Comparison of ENCODE assay signal across 1 cellular context in the genomic region with DNA sequence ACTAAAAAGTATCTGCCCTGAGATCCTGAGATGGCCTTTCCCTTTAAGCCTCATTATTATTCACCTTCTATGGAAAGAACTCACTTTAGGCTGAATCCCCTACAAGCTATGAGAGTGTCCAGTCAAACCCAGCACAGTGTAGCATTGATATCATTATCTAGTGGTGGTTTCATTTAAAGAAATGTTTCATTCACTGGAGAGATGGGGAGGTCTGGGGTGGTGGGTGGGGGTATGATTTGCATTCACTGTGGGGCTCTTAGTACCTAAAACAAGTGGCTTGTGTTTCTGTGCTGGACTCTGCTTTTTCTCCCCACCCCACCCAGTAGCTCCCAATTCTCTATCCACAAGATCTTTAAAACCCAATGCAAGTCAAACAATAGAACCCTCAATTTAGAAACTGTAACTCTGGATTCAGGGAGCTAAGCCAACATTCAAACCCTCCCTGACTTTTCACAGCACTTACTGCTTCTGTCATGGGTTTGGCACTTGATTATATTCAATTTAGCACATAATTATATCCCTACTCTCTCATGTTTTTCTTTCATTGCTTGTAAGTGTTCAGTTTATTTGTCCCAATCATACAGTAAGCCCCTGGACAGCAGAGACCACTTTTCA.
TF ChIP-seq lines count a peak whose summit lies in the region.

No MANE protein-coding gene starts in this region.

TF ChIP-seq in IMR-90, 13 proteins besides CTCF, POLR2A, EP300 and RAD21:
- no peak for TF ChIP-seq NFE2L2 (IDR thresholded peaks at IDR 0.05; ENCODE audit: low read depth, low read length)
